1 cellular context compared by ENCODE assay signal in genomic region chr14:55051426-55052258, GRCh38.
TF ChIP-seq lines count a peak whose summit lies in the region.

Gene MAPK1IP1L, plus strand, starts transcription at chr14:55051647. Its CDS starts 10,037 bp downstream, at chr14:55061684.

TF ChIP-seq in A549, 52 proteins besides CTCF, POLR2A, EP300 and RAD21 (continued from another document):
- TF ChIP-seq POLR2AphosphoS2 (conservative IDR thresholded peaks at IDR 0.05; ENCODE audit: low read length) (no peak; the same call in 1 of the 2 replicates), BCL3 (IDR thresholded peaks at IDR 0.05) (peak; percentile 93), HDAC2 (IDR thresholded peaks at IDR 0.05) (no peak), TP53 (CRISPR knock-in tag; IDR thresholded peaks at IDR 0.05) (no peak; the same call in none of the 2 replicates), CHD4 (IDR thresholded peaks at IDR 0.05; ENCODE audit: borderline replicate concordance) (no peak), RCOR1 (IDR thresholded peaks at IDR 0.05; ENCODE audit: low read depth, low read length) (no peak), ELK1 (IDR thresholded peaks at IDR 0.05; ENCODE audit: low read depth, low read length) (no peak), ZNF302 (CRISPR knock-in tag; IDR thresholded peaks at IDR 0.05) (no peak), ZC3H11A (IDR thresholded peaks at IDR 0.05) (no peak), NPAS2 (CRISPR knock-in tag; IDR thresholded peaks at IDR 0.05; ENCODE audit: borderline replicate concordance) (no peak), MAZ (IDR thresholded peaks at IDR 0.05; ENCODE audit: borderline replicate concordance, low read depth, low read length) (peak; percentile 98), BHLHE40 (IDR thresholded peaks at IDR 0.05; ENCODE audit: low read depth, low read length) (no peak), KDM1A (IDR thresholded peaks at IDR 0.05; ENCODE audit: low read depth) (no peak), FOSL2 (IDR thresholded peaks at IDR 0.05) (no peak), FOSL2 (CRISPR knock-in tag; IDR thresholded peaks at IDR 0.05) (no peak), JUNB (IDR thresholded peaks at IDR 0.05) (no peak), HOXA7 (CRISPR knock-in tag; IDR thresholded peaks at IDR 0.05) (no peak), HMGXB4 (CRISPR knock-in tag; IDR thresholded peaks at IDR 0.05; ENCODE audit: borderline replicate concordance) (peak; percentile 58; the same call in 1 of the 2 replicates), HOXB5 (CRISPR knock-in tag; IDR thresholded peaks at IDR 0.05) (no peak), MYC (IDR thresholded peaks at IDR 0.05; ENCODE audit: borderline replicate concordance, low read length) (peak; percentile 92), CHD2 (IDR thresholded peaks at IDR 0.05; ENCODE audit: low read length, partially characterized antibody) (peak; percentile 70), RNF2 (IDR thresholded peaks at IDR 0.05; ENCODE audit: borderline replicate concordance, low read depth) (no peak), ESRRA (IDR thresholded peaks at IDR 0.05; ENCODE audit: borderline replicate concordance, low read length) (no peak; the same call in 1 of the 2 replicates), KDM5A (IDR thresholded peaks at IDR 0.05) (no peak), ATOH8 (CRISPR knock-in tag; IDR thresholded peaks at IDR 0.05; ENCODE audit: low read depth) (no peak), ZSCAN20 (CRISPR knock-in tag; IDR thresholded peaks at IDR 0.05) (no peak), MAX (IDR thresholded peaks at IDR 0.05) (peak; percentile 88), HEYL (CRISPR knock-in tag; IDR thresholded peaks at IDR 0.05) (no peak)
